11 cellular contexts compared by ENCODE assay signal in the genomic region with DNA sequence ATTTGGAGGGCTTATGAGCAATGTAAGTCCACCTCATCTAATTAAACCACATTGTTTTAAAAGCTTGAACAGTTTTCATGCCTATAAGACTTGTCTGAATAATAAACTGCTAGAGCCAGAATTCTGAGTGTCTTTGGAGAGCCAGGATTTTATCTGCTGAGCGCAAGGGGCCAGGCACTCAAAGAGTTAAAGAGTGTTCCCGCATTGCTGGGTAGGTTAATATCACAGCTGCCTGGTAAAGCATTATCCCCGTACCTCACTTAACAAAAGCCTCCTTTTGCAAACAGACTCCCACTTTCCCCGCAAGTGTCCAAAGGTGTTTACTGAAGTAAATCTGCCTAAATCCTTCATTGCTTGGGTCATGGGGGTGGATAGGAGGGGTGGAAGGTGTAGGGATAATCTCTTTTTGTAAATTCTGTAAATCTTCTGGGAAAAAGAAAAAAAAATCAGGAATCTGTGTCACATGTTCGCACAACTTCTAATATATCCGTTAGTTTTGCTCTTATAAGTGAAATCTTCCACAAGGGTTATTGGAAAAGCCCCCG. TPM values are rescaled to one million over a fixed set of nuclear protein-coding genes. Genes with fewer than 3 reads are reported as not detected.
DNase-seq lines count a peak whose midpoint lies in the region; ATAC-seq, FAIRE-seq and TF ChIP-seq lines count a peak whose summit lies in the region.
"Had no signal": no experiment of that assay in that cellular context is flagged by ENCODE, and none has a peak within 500 bp of the region (broad histone marks: within the 10 kb centered on the region; RNA-seq: fewer than 3 reads in every experiment).

No MANE protein-coding gene starts in this region.

- H3K4me2 ChIP-seq in astrocyte (ENCODE audit: low read length): peak overlapping the region; percentile 5

- peak overlapping the region; percentile 47 for H3K9ac ChIP-seq in astrocyte (ENCODE audit: low read length)

- H3K27me3 Mint-ChIP-seq in astrocyte (ENCODE audit: low read depth, unreplicated experiment) (no peaks in the 10 kb centered on the region), Calu3 (ENCODE audit: unreplicated experiment) (no peaks in the 10 kb centered on the region)

- TF ChIP-seq CTCF in astrocyte (IDR thresholded peaks at IDR 0.05; ENCODE audit: insufficient read depth, low read depth, low read length) (no peak), right lobe of liver (IDR thresholded peaks at IDR 0.05) (no peak), stomach (IDR thresholded peaks at IDR 0.05) (no peak), Calu3 (IDR thresholded peaks at IDR 0.05; ENCODE audit: unreplicated experiment) (no peak)

- no peak for FAIRE-seq in astrocyte (lab: Jason Lieb, UNC)
- FAIRE-seq: HTR-8/SVneo had no signal

- H3K27ac ChIP-seq in astrocyte (ENCODE audit: low read depth, low read length) (no peak overlapping the region), right lobe of liver (peak overlapping the region; percentile 8 to 62 (median 33)), stomach (peak overlapping the region in 4 of 5 donors; percentile 90 to 97 (median 93))

- peaks cover 22% of the 10 kb centered on the region for H4K20me1 ChIP-seq in astrocyte (ENCODE audit: insufficient read depth, low read length)

- no TSS peak for BruUV-seq in Calu3 (replicated peaks; lab: Mats Ljungman, UMichigan)

- H3K27me3 ChIP-seq in astrocyte (ENCODE audit: insufficient read depth, low read length) (no peaks in the 10 kb centered on the region), right lobe of liver (no peaks in the 10 kb centered on the region), stomach (peaks cover 0 to 45% (median 25%) of the 10 kb centered on the region in 3 donors)

- H3K4me3 Mint-ChIP-seq in astrocyte (ENCODE audit: unreplicated experiment) (peak overlapping the region; percentile 9), Calu3 (ENCODE audit: low read depth, unreplicated experiment) (no peak overlapping the region)
- H3K4me3 Mint-ChIP-seq: activated CD4-positive, alpha-beta memory T cell treated with anti-CD3 and anti-CD28 coated beads for 36 hours had no signal

- H3K4me1 ChIP-seq in astrocyte (ENCODE audit: insufficient read depth, low read length) (peaks cover 45% of the 10 kb centered on the region), right lobe of liver (peaks cover 0 to 3% (median 0%) of the 10 kb centered on the region in 4 donors), stomach (peaks cover 0 to 74% (median 5%) of the 10 kb centered on the region in 4 donors)

- H3K36me3 ChIP-seq in astrocyte (ENCODE audit: insufficient read depth, low read length): no peaks in the 10 kb centered on the region
- H3K36me3 ChIP-seq in right lobe of liver: no peaks in the 10 kb centered on the region
- no peaks in the 10 kb centered on the region for H3K36me3 ChIP-seq in stomach

- no peak for TF ChIP-seq EP300 in stomach (IDR thresholded peaks at IDR 0.05)

- no peak for TF ChIP-seq POLR2A in right lobe of liver (IDR thresholded peaks at IDR 0.05)
- TF ChIP-seq POLR2A in stomach (IDR thresholded peaks at IDR 0.05): no peak

- peaks cover 85% of the 10 kb centered on the region for H3K79me2 ChIP-seq in astrocyte (ENCODE audit: insufficient read depth, low read length)

- DNase-seq in KBM-7 (peak; percentile 25), astrocyte (ENCODE audit: low read depth) (no peak), right lobe of liver (no peak), stomach (no peak), UCSD-AML1 (lab: John Stamatoyannopoulos, UW; ENCODE audit: unreplicated experiment) (no peak), Calu3 (no peak), kidney tubule cell (ENCODE audit: low spot score) (no peak)
- DNase-seq: activated CD4-positive, alpha-beta memory T cell treated with anti-CD3 and anti-CD28 coated beads for 36 hours; effector CD4-positive, alpha-beta T cell; PC-3 had no signal

- CTCF ChIA-PET in Calu3 (lab: Charles Lee): no interaction called here

- H3K27ac Mint-ChIP-seq in astrocyte (ENCODE audit: unreplicated experiment) (peak overlapping the region; percentile 90), Calu3 (ENCODE audit: unreplicated experiment) (no peak overlapping the region)
- H3K27ac Mint-ChIP-seq: activated CD4-positive, alpha-beta memory T cell treated with anti-CD3 and anti-CD28 coated beads for 36 hours had no signal

- H3K4me1 Mint-ChIP-seq in astrocyte (ENCODE audit: low read depth, unreplicated experiment): peaks cover 87% of the 10 kb centered on the region
- H3K4me1 Mint-ChIP-seq in Calu3 (ENCODE audit: low read depth, unreplicated experiment): no peaks in the 10 kb centered on the region

- WGBS in right lobe of liver (ENCODE audit: insufficient coverage, low coverage, low lambda C conversion rate, missing lambda C conversion rate): 19% methylated on average over 7 of the region's 7 CpGs
- 30 to 42% (median 35%) methylated on average over 7 of the region's 7 CpGs for WGBS in stomach, 5 donors

- H3K36me3 Mint-ChIP-seq in astrocyte (ENCODE audit: low read depth, unreplicated experiment) (peaks cover 3% of the 10 kb centered on the region), Calu3 (ENCODE audit: insufficient read depth, unreplicated experiment) (no peaks in the 10 kb centered on the region)

- intact Hi-C loops in right lobe of liver (cut with DNase I): no loop called here
- intact Hi-C loops in stomach (cut with DNase I; ENCODE audit: low total_unique reads): no loop called here
- intact Hi-C loops in Calu3 (cut with micrococcal nuclease; ENCODE audit: unreplicated experiment): no loop called here

- no peaks in the 10 kb centered on the region for H3K9me3 ChIP-seq in astrocyte (ENCODE audit: insufficient read depth, low read depth, low read length)
- H3K9me3 ChIP-seq in right lobe of liver: no peaks in the 10 kb centered on the region
- no peaks in the 10 kb centered on the region for H3K9me3 ChIP-seq in stomach

- H3K9me3 Mint-ChIP-seq in astrocyte (ENCODE audit: unreplicated experiment) (no peaks in the 10 kb centered on the region), Calu3 (ENCODE audit: low read depth, unreplicated experiment) (no peaks in the 10 kb centered on the region)
- H3K9me3 Mint-ChIP-seq: activated CD4-positive, alpha-beta memory T cell treated with anti-CD3 and anti-CD28 coated beads for 36 hours had no signal

- ATAC-seq in right lobe of liver: no peak
- ATAC-seq: PC-3 had no signal

- H3K4me3 ChIP-seq in astrocyte (ENCODE audit: insufficient read depth, low read depth, low read length) (no peak overlapping the region), right lobe of liver (no peak overlapping the region), stomach (peak overlapping the region in 1 of 4 donors; percentile 11)

- in situ Hi-C loops in KBM-7 (cut with MboI; ENCODE audit: low pct_unique_long_range_greater_than_20kb, low sequenced_read_pairs): no loop called here

- no peak overlapping the region for H2AFZ ChIP-seq in astrocyte (ENCODE audit: low read depth, low read length)

RNA-seq across cellular contexts. Expression of gene ZEB2, which starts 10.8 kb away (rescaled TPM):
- total RNA-seq in astrocyte (84.9 and 90.9 TPM in 2 replicates), right lobe of liver (10 to 100 TPM; 13.5 to 35.9 (median 21.7) TPM), stomach (100 to 1,000 TPM in 1 of 5 donors, 10 to 100 TPM in 4; 13.0 to 161 (median 53.6) TPM), Calu3 (2022) (0.32 and 0.97 TPM in 2 replicates)
- 10 to 100 TPM; 10.7 to 48.0 (median 38.3) TPM for polyA plus RNA-seq in stomach
